Comparison of ENCODE assay signal across 5 cellular contexts in the genomic region with DNA sequence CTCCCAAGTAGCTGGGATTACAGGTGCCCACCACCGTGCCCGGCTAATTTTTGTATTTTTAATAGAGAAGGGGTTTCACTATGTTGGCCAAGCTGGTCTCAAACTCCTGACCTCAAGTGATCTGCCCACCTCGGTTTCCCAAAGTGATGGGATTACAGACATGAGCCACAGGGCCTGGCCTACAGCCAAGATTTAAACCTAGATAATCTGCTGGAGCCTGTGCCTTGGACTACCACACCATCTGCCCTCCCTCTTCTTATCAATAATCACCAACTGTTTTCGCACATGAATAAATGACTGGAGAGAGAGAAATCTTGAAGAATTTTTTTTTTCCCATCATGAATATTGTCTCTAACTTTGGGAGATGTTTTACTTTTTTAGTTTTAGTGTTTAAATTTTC. TPM values are rescaled to one million over a fixed set of nuclear protein-coding genes. Genes with fewer than 3 reads are reported as not detected.
"Had no signal": no experiment of that assay in that cellular context is flagged by ENCODE, and none has a peak within 500 bp of the region (broad histone marks: within the 10 kb centered on the region; RNA-seq: fewer than 3 reads in every experiment).

No MANE protein-coding gene starts in this region.

RNA-seq across cellular contexts. Expression of gene RHCE, which starts 10.6 kb away (rescaled TPM):
- total RNA-seq: epithelial cell of proximal tubule, gastroesophageal sphincter, mononuclear cell, natural killer cell had no signal
- polyA plus RNA-seq: immature natural killer cell had no signal
